14 cellular contexts compared by ENCODE assay signal in genomic region chrX:2391869-2392606, GRCh38.
DNase-seq lines count a peak whose midpoint lies in the region; ATAC-seq and TF ChIP-seq lines count a peak whose summit lies in the region.
"Had no signal": no experiment of that assay in that cellular context is flagged by ENCODE, and none has a peak within 500 bp of the region (broad histone marks: within the 10 kb centered on the region; RNA-seq: fewer than 3 reads in every experiment).

No MANE protein-coding gene starts in this region.

- peaks cover 8% of the 10 kb centered on the region for H3K9me3 ChIP-seq in HUES48 (ENCODE audit: control insufficient read depth, insufficient read depth, low read length)

- no peak for ATAC-seq in GM18505 (IDR thresholded peaks at IDR 0.05; ENCODE audit: unreplicated experiment)
- ATAC-seq: GM12878 had no signal

- H3K4me3 ChIP-seq in AG04449 (ENCODE audit: low read depth, low read length) (no peak overlapping the region), HUES48 (ENCODE audit: low read depth, low read length) (no peak overlapping the region)
- H3K4me3 ChIP-seq: GM12878, smooth muscle cell had no signal

- H3K36me3 ChIP-seq in HUES48 (ENCODE audit: control insufficient read depth, insufficient read depth, low read length) = peaks cover 11% of the 10 kb centered on the region; the same call in 1 of the 2 replicates

- H3K27me3 ChIP-seq in HUES48 (ENCODE audit: control insufficient read depth, insufficient read depth, low read length) = no peaks in the 10 kb centered on the region

- POLR2A ChIA-PET in AG04449 (lab: Yijun Ruan, JAX) (no interaction called here), GM10248 (lab: Yijun Ruan, JAX) (no interaction called here)

- DNase-seq in AG04449 (ENCODE audit: low read depth, low spot score) (peak; percentile 14), T47D (ENCODE audit: low read depth in 1 of 2, low spot score in 1 of 2) (peak; percentile 18 to 82), islet precursor cell (peak; percentile 97), cerebellum (ENCODE audit: low spot score) (no peak), NCI-H2171 (lab: John Stamatoyannopoulos, UW) (no peak), GM10248 (ENCODE audit: extremely low spot score) (no peak)
- DNase-seq: activated B cell treated with CpG ODN at 0.5 μM for 24 hours; activated naive CD4-positive, alpha-beta T cell; midbrain; NCI-H1092 had no signal

- TF ChIP-seq CTCF in AG04449 (IDR thresholded peaks at IDR 0.05; ENCODE audit: insufficient read depth, low read length, missing control alignments) = no peak
- TF ChIP-seq CTCF in GM10248 (IDR thresholded peaks at IDR 0.05; ENCODE audit: control extremely low read depth, extremely low read depth, low read depth, missing control alignments) = no peak

- H3K9ac ChIP-seq in HUES48 (ENCODE audit: low read depth, low read length) = no peak overlapping the region

- peak overlapping the region; percentile 61 for H3K27ac ChIP-seq in HUES48 (ENCODE audit: low read depth, low read length)

- no peak for TF ChIP-seq POLR2A in GM18505 (IDR thresholded peaks at IDR 0.05; ENCODE audit: borderline replicate concordance, extremely low read depth, insufficient read depth, insufficient read length)

- CTCF ChIA-PET in AG04449 (lab: Yijun Ruan, JAX) (no interaction called here), GM10248 (lab: Yijun Ruan, JAX) (no interaction called here)

- in situ Hi-C loops in T47D (cut with HindIII; ENCODE audit: low pct_unique_long_range_greater_than_20kb, low sequenced_read_pairs) = no loop called here

- no peaks in the 10 kb centered on the region for H3K4me1 ChIP-seq in HUES48 (ENCODE audit: control insufficient read depth, insufficient read depth, low read length)

Comparison
In these comparisons a context has a peak if more than half of its experiments do, and no peak if none do; other contexts are left out.
1. DNase-seq: peak in AG04449 (single experiment), T47D (2 of 2) and islet precursor cell (single experiment); none in cerebellum (single experiment), NCI-H2171 (single experiment) and GM10248 (single experiment).